In the genomic region with DNA sequence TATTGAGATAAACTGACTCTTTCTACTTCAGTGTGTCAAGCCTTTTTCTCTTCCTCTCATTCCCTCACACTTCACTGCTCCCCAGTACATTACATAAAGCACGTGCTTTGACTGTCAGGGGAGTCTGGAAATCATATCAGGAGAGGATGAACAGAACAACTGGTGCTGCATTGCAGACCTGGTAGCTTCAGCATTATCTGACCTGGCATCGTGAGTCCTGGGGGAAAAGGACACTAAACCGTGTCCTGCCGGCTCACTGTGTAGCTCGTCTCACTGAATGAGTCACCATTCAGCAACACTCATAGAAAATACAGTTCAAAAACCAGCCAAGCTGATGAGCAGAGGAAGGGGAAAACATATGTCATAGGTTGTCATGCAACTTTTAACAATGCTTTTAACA, we compare ENCODE assay signal across 13 cellular contexts.
DNase-seq lines count a peak whose midpoint lies in the region; ATAC-seq, FAIRE-seq and TF ChIP-seq lines count a peak whose summit lies in the region.
"Had no signal": no experiment of that assay in that cellular context is flagged by ENCODE, and none has a peak within 500 bp of the region (broad histone marks: within the 10 kb centered on the region; RNA-seq: fewer than 3 reads in every experiment).

No MANE protein-coding gene starts in this region.

- H3K4me3 ChIP-seq in cardiac fibroblast (replicated peaks in 1 of 2; ENCODE audit: low read depth in 2 of 2, low read length in 2 of 2) (no peak overlapping the region), neural cell (ENCODE audit: low read length) (peak overlapping the region; percentile 65)
- H3K4me3 ChIP-seq: heart left ventricle, ovary had no signal

- no peak overlapping the region for H3K27ac Mint-ChIP-seq in stimulated activated naive CD8-positive, alpha-beta T cell treated with anti-CD3 and anti-CD28 coated beads, Interleukin-15, amount 100 ng/mL, for 72 hours
- H3K27ac Mint-ChIP-seq: T-helper 2 cell treated with Interferon-gamma antibody and Interleukin-4, amounts not matched to agents 5 μg/mL and 100 μg/mL, for 36 hours had no signal

- peak overlapping the region; percentile 70 for H3K9ac ChIP-seq in neural cell (ENCODE audit: low read length)

- FAIRE-seq in HTR-8/SVneo (lab: Jason Lieb, UNC): no peak

- peak; percentile 12 for DNase-seq in HTR-8/SVneo (ENCODE audit: insufficient read length, low spot score)
- peak; percentile 21 to 58 for DNase-seq in cardiac fibroblast (ENCODE audit: low read depth in 2 of 2)
- no peak for DNase-seq in NCI-H526 treated with DMSO at 0.1 percent for 48 hours (lab: John Stamatoyannopoulos, UW)
- no peak for DNase-seq in stimulated activated naive CD8-positive, alpha-beta T cell treated with anti-CD3 and anti-CD28 coated beads, Interleukin-15, amount 100 ng/mL, for 72 hours
- no peak for DNase-seq in CD1c-positive myeloid dendritic cell (ENCODE audit: extremely low spot score)
- no peak for DNase-seq in iPS-NIHi11 (ENCODE audit: low spot score)
- DNase-seq: activated naive CD4-positive, alpha-beta T cell treated with anti-CD3 and anti-CD28 coated beads, Interleukin-2, amount 50 U/mL, for 16 hours; heart left ventricle; MM.1S; ovary had no signal

- peak; percentile 62 for ATAC-seq in GM21360 (IDR thresholded peaks at IDR 0.05; ENCODE audit: unreplicated experiment)
- ATAC-seq in stimulated activated naive CD8-positive, alpha-beta T cell treated with anti-CD3 and anti-CD28 coated beads, Interleukin-15, amount 100 ng/mL, for 72 hours: no peak

- no peak overlapping the region for H3K4me3 Mint-ChIP-seq in stimulated activated naive CD8-positive, alpha-beta T cell treated with anti-CD3 and anti-CD28 coated beads, Interleukin-15, amount 100 ng/mL, for 72 hours
- H3K4me3 Mint-ChIP-seq: T-helper 2 cell treated with Interferon-gamma antibody and Interleukin-4, amounts not matched to agents 5 μg/mL and 100 μg/mL, for 36 hours had no signal

- H3K79me2 ChIP-seq in neural cell (replicated peaks; ENCODE audit: insufficient read depth, low read length): peaks cover 89% of the 10 kb centered on the region

- TF ChIP-seq CTCF in cardiac fibroblast (IDR thresholded peaks at IDR 0.05; ENCODE audit: low read depth, low read length): no peak
- no peak for TF ChIP-seq CTCF in neural cell (IDR thresholded peaks at IDR 0.05; ENCODE audit: poor library complexity, severe bottlenecking)

- peaks cover 12% of the 10 kb centered on the region for H3F3A ChIP-seq in neural cell (ENCODE audit: insufficient read depth, low read length, poor library complexity, severe bottlenecking)

- H3K9me3 ChIP-seq in neural cell (ENCODE audit: low read length): no peaks in the 10 kb centered on the region
- H3K9me3 ChIP-seq: heart left ventricle, ovary had no signal

- H3K27ac ChIP-seq in neural cell (ENCODE audit: low read length): peak overlapping the region; percentile 86
- H3K27ac ChIP-seq: heart left ventricle, ovary had no signal

- peak overlapping the region; percentile 92 for H3K4me2 ChIP-seq in neural cell (ENCODE audit: low read length)

- no peaks in the 10 kb centered on the region for H3K27me3 Mint-ChIP-seq in stimulated activated naive CD8-positive, alpha-beta T cell treated with anti-CD3 and anti-CD28 coated beads, Interleukin-15, amount 100 ng/mL, for 72 hours

- no peaks in the 10 kb centered on the region for H3K27me3 ChIP-seq in neural cell (ENCODE audit: insufficient read depth, low read depth, low read length)
- H3K27me3 ChIP-seq: heart left ventricle, ovary had no signal

- H2AFZ ChIP-seq in neural cell (ENCODE audit: low read depth, low read length): no peak overlapping the region

- no peak for TF ChIP-seq RAD21 in neural cell (conservative IDR thresholded peaks at IDR 0.05)

- H3K9me2 ChIP-seq in neural cell (ENCODE audit: insufficient read depth, low read length): no peaks in the 10 kb centered on the region

- no peaks in the 10 kb centered on the region for H3K36me3 ChIP-seq in neural cell (ENCODE audit: insufficient read depth, low read length)
- H3K36me3 ChIP-seq: heart left ventricle, ovary had no signal

- no peaks in the 10 kb centered on the region for H3K9me3 Mint-ChIP-seq in stimulated activated naive CD8-positive, alpha-beta T cell treated with anti-CD3 and anti-CD28 coated beads, Interleukin-15, amount 100 ng/mL, for 72 hours
- H3K9me3 Mint-ChIP-seq: T-helper 2 cell treated with Interferon-gamma antibody and Interleukin-4, amounts not matched to agents 5 μg/mL and 100 μg/mL, for 36 hours had no signal

- peaks cover 4% of the 10 kb centered on the region for H4K20me1 ChIP-seq in neural cell (ENCODE audit: insufficient read depth)

- H3K4me1 Mint-ChIP-seq in stimulated activated naive CD8-positive, alpha-beta T cell treated with anti-CD3 and anti-CD28 coated beads, Interleukin-15, amount 100 ng/mL, for 72 hours: no peaks in the 10 kb centered on the region

- TF ChIP-seq EP300 in neural cell (conservative IDR thresholded peaks at IDR 0.05; ENCODE audit: poor library complexity, severe bottlenecking): no peak

TF ChIP-seq in neural cell, 6 proteins besides CTCF, POLR2A, EP300 and RAD21:
- TF ChIP-seq REST (IDR thresholded peaks at IDR 0.05; ENCODE audit: borderline replicate concordance): peak; percentile 56
- no peak for TF ChIP-seq SMC3 (conservative IDR thresholded peaks at IDR 0.05; ENCODE audit: poor library complexity)
- peak; percentile 63 for TF ChIP-seq POLR2AphosphoS5 (IDR thresholded peaks at IDR 0.05)
- TF ChIP-seq TAF1 (IDR thresholded peaks at IDR 0.05; ENCODE audit: low read depth): no peak
- TF ChIP-seq EZH2 (IDR thresholded peaks at IDR 0.05; ENCODE audit: borderline replicate concordance, insufficient read depth, low read length, poor library complexity, severe bottlenecking): no peak
- TF ChIP-seq MXI1 (conservative IDR thresholded peaks at IDR 0.05; ENCODE audit: poor library complexity, severe bottlenecking): peak; percentile 74

Comparison
In these comparisons a context has a peak if more than half of its experiments do, and no peak if none do; other contexts are left out.
1. DNase-seq: peak in HTR-8/SVneo (single experiment) and cardiac fibroblast (2 of 2); none in NCI-H526 treated with DMSO at 0.1 percent for 48 hours (single experiment), stimulated activated naive CD8-positive, alpha-beta T cell treated with anti-CD3 and anti-CD28 coated beads, Interleukin-15, amount 100 ng/mL, for 72 hours (0 of 2), CD1c-positive myeloid dendritic cell (single experiment) and iPS-NIHi11 (single experiment).